In genomic region chr6:152952866-152953509, GRCh38 we compare ENCODE assay signal across 9 cellular contexts. TPM values are rescaled to one million over a fixed set of nuclear protein-coding genes. Genes with fewer than 3 reads are reported as not detected.
DNase-seq lines count a peak whose midpoint lies in the region; ATAC-seq and TF ChIP-seq lines count a peak whose summit lies in the region.
"Had no signal": no experiment of that assay in that cellular context is flagged by ENCODE, and none has a peak within 500 bp of the region (broad histone marks: within the 10 kb centered on the region; RNA-seq: fewer than 3 reads in every experiment).

No MANE protein-coding gene starts in this region.

- in situ Hi-C loops in ACHN (cut with HindIII; ENCODE audit: low pct_ligation_motif_present, low pct_unique_long_range_greater_than_20kb, low sequenced_read_pairs), result no loop called here

- no peaks in the 10 kb centered on the region for H3K9me3 Mint-ChIP-seq in activated CD4-positive, alpha-beta T cell treated with anti-CD3 and anti-CD28 coated beads, Interleukin-2, amount 10 ng/mL, durations not matched to agents 24 days and 14 days
- H3K9me3 Mint-ChIP-seq: stimulated activated naive CD8-positive, alpha-beta T cell treated with anti-CD3 and anti-CD28 coated beads, Interleukin-15, Interleukin-2, amounts not matched to agents 100 ng/mL and 50 ng/mL, for 24 hours had no signal

- no peak overlapping the region for H3K27ac Mint-ChIP-seq in activated CD4-positive, alpha-beta T cell treated with anti-CD3 and anti-CD28 coated beads, Interleukin-2, amount 10 ng/mL, durations not matched to agents 24 days and 14 days
- H3K27ac Mint-ChIP-seq: stimulated activated naive CD8-positive, alpha-beta T cell treated with anti-CD3 and anti-CD28 coated beads, Interleukin-15, Interleukin-2, amounts not matched to agents 100 ng/mL and 50 ng/mL, for 24 hours had no signal

- intact Hi-C loops in esophagus squamous epithelium (cut with DNase I), result loop anchor here (10.0 kb wide), 1 partner anchor 62 kb away; no protein-coding TSS in a partner anchor
- intact Hi-C loops in activated CD4-positive, alpha-beta T cell treated with anti-CD3 and anti-CD28 coated beads, Interleukin-2, amount 10 ng/mL, durations not matched to agents 24 days and 14 days (cut with micrococcal nuclease), result loop anchor here (2.0 kb wide), 1 partner anchor 72 kb away; no protein-coding TSS in a partner anchor

- H3K4me1 Mint-ChIP-seq in activated CD4-positive, alpha-beta T cell treated with anti-CD3 and anti-CD28 coated beads, Interleukin-2, amount 10 ng/mL, durations not matched to agents 24 days and 14 days, result peaks cover 6% of the 10 kb centered on the region

- no peak overlapping the region for H3K4me3 ChIP-seq in GM12865 (ENCODE audit: low read depth, low read length)
- no peak overlapping the region for H3K4me3 ChIP-seq in esophagus squamous epithelium

- TF ChIP-seq POLR2A in esophagus squamous epithelium (IDR thresholded peaks at IDR 0.05), result no peak

- no peak overlapping the region for H3K27ac ChIP-seq in esophagus squamous epithelium

- peaks cover 10% of the 10 kb centered on the region for H3K27me3 Mint-ChIP-seq in activated CD4-positive, alpha-beta T cell treated with anti-CD3 and anti-CD28 coated beads, Interleukin-2, amount 10 ng/mL, durations not matched to agents 24 days and 14 days

- DNase-seq in ACHN (peak; percentile 45), GM12865 (ENCODE audit: low read depth) (peak; percentile 30), NCI-H69 (lab: John Stamatoyannopoulos, UW) (peak; percentile 48), esophagus squamous epithelium (lab: John Stamatoyannopoulos, UW) (no peak), stromal cell of bone marrow (ENCODE audit: low read depth) (peak; percentile 25)
- no peak for DNase-seq in activated CD4-positive, alpha-beta T cell treated with anti-CD3 and anti-CD28 coated beads, Interleukin-2, amount 10 ng/mL, durations not matched to agents 24 days and 14 days

- H3K27me3 ChIP-seq in esophagus squamous epithelium, result peaks cover 0 to 14% (median 0%) of the 10 kb centered on the region in 4 donors

- H3K4me1 ChIP-seq in esophagus squamous epithelium, result peaks cover 0 to 6% (median 0%) of the 10 kb centered on the region in 3 donors

- H3K4me3 Mint-ChIP-seq in activated CD4-positive, alpha-beta T cell treated with anti-CD3 and anti-CD28 coated beads, Interleukin-2, amount 10 ng/mL, durations not matched to agents 24 days and 14 days, result no peak overlapping the region
- H3K4me3 Mint-ChIP-seq: stimulated activated naive CD8-positive, alpha-beta T cell treated with anti-CD3 and anti-CD28 coated beads, Interleukin-15, Interleukin-2, amounts not matched to agents 100 ng/mL and 50 ng/mL, for 24 hours had no signal

- 58 to 62% methylated on average over 7 of the region's 7 CpGs for WGBS in esophagus squamous epithelium, 2 donors

- H3K9me3 ChIP-seq in esophagus squamous epithelium, result no peaks in the 10 kb centered on the region

- TF ChIP-seq CTCF in GM12865 (IDR thresholded peaks at IDR 0.05; ENCODE audit: insufficient read depth, low read depth, low read length, missing control alignments) (peak; percentile 34), esophagus squamous epithelium (IDR thresholded peaks at IDR 0.05) (peak in 4 of 6 experiments; percentile 20 to 51 (median 32))

- no peaks in the 10 kb centered on the region for H3K36me3 Mint-ChIP-seq in activated CD4-positive, alpha-beta T cell treated with anti-CD3 and anti-CD28 coated beads, Interleukin-2, amount 10 ng/mL, durations not matched to agents 24 days and 14 days (ENCODE audit: low read depth)

- ATAC-seq in HG03378 (IDR thresholded peaks at IDR 0.05; ENCODE audit: unreplicated experiment) (no peak), HG03565 (IDR thresholded peaks at IDR 0.05; ENCODE audit: unreplicated experiment) (no peak)

- H3K36me3 ChIP-seq in esophagus squamous epithelium, result no peaks in the 10 kb centered on the region

RNA-seq across cellular contexts. Expression of gene FBXO5, which starts 29.9 kb away (rescaled TPM):
- 1 to 10 TPM; 2.7 to 9.4 (median 7.3) TPM for total RNA-seq in esophagus squamous epithelium
- 34.9 and 36.4 TPM in 2 replicates for total RNA-seq in activated CD4-positive, alpha-beta T cell treated with anti-CD3 and anti-CD28 coated beads, Interleukin-2, amount 10 ng/mL, durations not matched to agents 24 days and 14 days

RNA-seq across cellular contexts. Expression of gene MTRF1L, which starts 49.5 kb away (rescaled TPM):
- 10 to 100 TPM in 3 of 4 donors, 1 to 10 TPM in 1; 7.3 to 16.2 (median 14.4) TPM for total RNA-seq in esophagus squamous epithelium
- 20.6 and 21.3 TPM in 2 replicates for total RNA-seq in activated CD4-positive, alpha-beta T cell treated with anti-CD3 and anti-CD28 coated beads, Interleukin-2, amount 10 ng/mL, durations not matched to agents 24 days and 14 days

Comparison
In these comparisons a context has a peak if more than half of its experiments do, and no peak if none do; other contexts are left out.
1. DNase-seq: peak in ACHN (single experiment), GM12865 (single experiment), NCI-H69 (single experiment) and stromal cell of bone marrow (single experiment); none in esophagus squamous epithelium (single experiment) and activated CD4-positive, alpha-beta T cell treated with anti-CD3 and anti-CD28 coated beads, Interleukin-2, amount 10 ng/mL, durations not matched to agents 24 days and 14 days (single experiment).